15 cellular contexts compared by ENCODE assay signal in the genomic region with DNA sequence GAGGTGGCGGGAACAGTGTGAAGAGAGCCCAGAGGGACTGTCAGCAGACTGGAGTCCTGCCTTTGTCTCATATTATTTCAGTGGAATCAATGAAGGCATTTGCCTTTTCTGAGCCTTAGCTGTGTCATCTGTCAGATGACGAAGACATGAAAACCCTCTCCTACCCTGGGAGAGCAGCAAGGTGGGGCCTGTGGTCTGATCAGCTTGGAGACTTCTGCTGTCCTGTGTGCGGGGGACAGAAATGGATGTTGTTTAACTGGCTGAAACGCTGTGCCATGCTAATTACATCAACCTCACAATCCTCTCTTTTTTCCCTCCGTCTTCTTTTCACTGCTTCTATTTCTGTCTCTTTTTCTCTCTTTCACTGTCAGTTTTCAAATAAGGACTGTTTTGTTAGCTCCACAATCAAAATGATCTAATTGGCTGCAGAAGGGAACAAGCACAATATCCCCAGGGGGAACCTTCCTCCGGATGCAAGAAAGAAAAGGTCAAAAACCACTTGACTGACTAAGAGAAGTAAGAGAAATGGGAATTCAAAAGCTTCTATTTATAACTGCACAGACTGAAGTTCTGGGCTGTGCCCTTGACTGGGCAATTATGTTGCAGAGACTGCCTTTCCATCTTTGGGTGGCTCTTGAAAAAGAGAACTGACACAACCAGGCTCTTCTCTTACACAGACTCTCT.
DNase-seq lines count a peak whose midpoint lies in the region; ATAC-seq and TF ChIP-seq lines count a peak whose summit lies in the region.
"Had no signal": no experiment of that assay in that cellular context is flagged by ENCODE, and none has a peak within 500 bp of the region (broad histone marks: within the 10 kb centered on the region; RNA-seq: fewer than 3 reads in every experiment).

No MANE protein-coding gene starts in this region.

- peak overlapping the region; percentile 3 for H2AFZ ChIP-seq in fibroblast of lung (ENCODE audit: low read length)

- H3K9me3 ChIP-seq in fibroblast of lung (ENCODE audit: control insufficient read depth, insufficient read depth, low read depth, low read length): no peaks in the 10 kb centered on the region
- no peaks in the 10 kb centered on the region for H3K9me3 ChIP-seq in CD4-positive, alpha-beta T cell (ENCODE audit: control insufficient read depth, low read length)
- H3K9me3 ChIP-seq: heart right ventricle had no signal

- H3K4me1 Mint-ChIP-seq in CD4-positive, alpha-beta T cell (ENCODE audit: low read depth): no peaks in the 10 kb centered on the region

- no peaks in the 10 kb centered on the region for H3K9me3 Mint-ChIP-seq in CD4-positive, alpha-beta T cell

- no peaks in the 10 kb centered on the region for H3K27me3 ChIP-seq in fibroblast of lung (ENCODE audit: control insufficient read depth, insufficient read depth, low read length)
- H3K27me3 ChIP-seq in CD4-positive, alpha-beta T cell (ENCODE audit: control insufficient read depth, insufficient read depth, low read length): peaks cover 12% of the 10 kb centered on the region
- H3K27me3 ChIP-seq: heart right ventricle had no signal

- H3K4me1 ChIP-seq in fibroblast of lung (ENCODE audit: control insufficient read depth, extremely low read depth, insufficient read depth, low read length): peaks cover 4% of the 10 kb centered on the region
- H3K4me1 ChIP-seq: heart right ventricle had no signal

- POLR2A ChIA-PET in CD4-positive, alpha-beta T cell (lab: Charles Lee): no interaction called here

- H3K27ac Mint-ChIP-seq in CD4-positive, alpha-beta T cell: no peak overlapping the region

- no peak overlapping the region for H3K9ac ChIP-seq in fibroblast of lung (ENCODE audit: insufficient read depth, low read length)

- no peaks in the 10 kb centered on the region for H3K36me3 ChIP-seq in fibroblast of lung (ENCODE audit: control insufficient read depth, insufficient read depth, low read length)
- H3K36me3 ChIP-seq: heart right ventricle had no signal

- H4K20me1 ChIP-seq in fibroblast of lung (ENCODE audit: control insufficient read depth, extremely low read depth, insufficient read depth, low read length): no peaks in the 10 kb centered on the region

- no peak overlapping the region for H3K4me3 ChIP-seq in fibroblast of lung (replicated peaks in 1 of 4; ENCODE audit: control extremely low read depth in 1 of 4, insufficient read depth in 1 of 4, low read depth in 3 of 4, low read length in 4 of 4)
- H3K4me3 ChIP-seq: heart right ventricle had no signal

- no peak for TF ChIP-seq CTCF in fibroblast of lung (conservative IDR thresholded peaks at IDR 0.05 in 1 of 2, IDR thresholded peaks at IDR 0.05 in 1 of 2; ENCODE audit: low read depth in 1 of 2, low read length in 2 of 2)
- no peak for TF ChIP-seq CTCF in CD4-positive, alpha-beta T cell (IDR thresholded peaks at IDR 0.05)

- no peak overlapping the region for H3K4me2 ChIP-seq in fibroblast of lung (ENCODE audit: extremely low read depth, insufficient read depth, low read length)

- no peaks in the 10 kb centered on the region for H3K36me3 Mint-ChIP-seq in CD4-positive, alpha-beta T cell (ENCODE audit: low read depth)

- H3K27me3 Mint-ChIP-seq in CD4-positive, alpha-beta T cell: peaks cover 42% of the 10 kb centered on the region

- peak; percentile 12 for DNase-seq in GM03348 (ENCODE audit: low spot score)
- peak; percentile 37 for DNase-seq in NOMO-1 treated with dmso at 0.1 percent for 144 hours (lab: John Stamatoyannopoulos, UW; ENCODE audit: unreplicated experiment)
- peak in 1 of 2 donors; percentile 33 for DNase-seq in fibroblast of lung (ENCODE audit: low read depth in 2 of 2)
- peak; percentile 82 for DNase-seq in pons (ENCODE audit: low spot score)
- DNase-seq in CD4-positive, alpha-beta T cell: no peak
- no peak for DNase-seq in SW 1271 (lab: John Stamatoyannopoulos, UW)
- DNase-seq: activated CD4-positive, alpha-beta T cell treated with anti-CD3 and anti-CD28 coated beads for 48 hours; aorta; heart right ventricle; NCI-H1092; NCI-H526; RPMI8226 had no signal

- intact Hi-C loops in CD4-positive, alpha-beta T cell (cut with DNase I, micrococcal nuclease): no loop called here

- no peaks in the 10 kb centered on the region for H3K79me2 ChIP-seq in fibroblast of lung (ENCODE audit: control insufficient read depth, insufficient read depth, low read length)

- ATAC-seq in HG03354 (IDR thresholded peaks at IDR 0.05; ENCODE audit: poor library complexity, severe bottlenecking, unreplicated experiment): no peak
- no peak for ATAC-seq in CD4-positive, alpha-beta T cell (ENCODE audit: poor library complexity)
- ATAC-seq in GM19467 (IDR thresholded peaks at IDR 0.05; ENCODE audit: unreplicated experiment): no peak

- no peak overlapping the region for H3K27ac ChIP-seq in fibroblast of lung (ENCODE audit: insufficient read depth, low read length)
- H3K27ac ChIP-seq in CD4-positive, alpha-beta T cell (ENCODE audit: low read depth, low read length): no peak overlapping the region
- H3K27ac ChIP-seq: C4-2B had no signal

- CTCF ChIA-PET in CD4-positive, alpha-beta T cell (lab: Charles Lee): no interaction called here

- no peak overlapping the region for H3K4me3 Mint-ChIP-seq in CD4-positive, alpha-beta T cell

Comparison
In these comparisons a context has a peak if more than half of its experiments do, and no peak if none do; other contexts are left out.
1. DNase-seq: peak in GM03348 (single experiment), NOMO-1 treated with dmso at 0.1 percent for 144 hours (single experiment) and pons (single experiment); none in CD4-positive, alpha-beta T cell (0 of 10) and SW 1271 (0 of 2).